Comparison of ENCODE assay signal across 6 cellular contexts in the genomic region with DNA sequence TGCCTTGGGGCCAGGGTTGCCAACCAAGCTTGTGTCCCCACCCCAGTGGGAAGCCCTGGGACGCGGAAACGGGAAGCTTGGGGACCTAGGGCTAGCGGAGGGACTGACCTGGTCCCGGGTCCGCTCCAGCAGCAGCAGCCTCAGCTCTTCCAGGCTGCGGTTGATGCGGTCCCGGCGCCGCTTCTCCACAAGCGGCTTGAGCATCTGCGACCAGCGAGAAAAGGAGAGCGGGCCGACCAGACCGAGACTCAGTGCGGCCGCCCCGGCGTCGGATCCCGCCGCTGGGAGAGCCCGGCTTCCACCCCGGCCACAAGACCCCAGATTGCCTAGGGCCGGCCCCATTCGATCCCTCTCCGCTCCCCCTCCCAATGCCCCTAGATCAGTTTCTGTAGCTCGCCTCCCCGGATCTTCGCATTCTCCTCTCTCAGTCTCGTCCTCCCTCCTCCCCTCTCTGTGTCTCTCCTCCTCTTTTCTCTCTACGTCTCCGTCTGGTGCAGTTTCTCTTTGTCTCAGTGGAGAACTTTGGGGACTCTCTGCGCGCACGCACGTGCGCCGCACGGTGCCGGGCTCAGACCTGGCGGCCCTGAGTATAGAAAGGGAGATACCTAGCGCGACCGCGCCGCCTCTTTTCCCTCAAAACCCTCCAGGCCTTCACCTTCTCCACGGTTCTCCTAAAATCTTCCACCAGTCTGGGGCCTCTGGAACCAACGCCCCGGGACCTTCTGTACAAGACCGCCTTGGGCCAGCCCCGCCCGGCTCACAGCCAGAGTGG. TPM values are rescaled to one million over a fixed set of nuclear protein-coding genes. Genes with fewer than 3 reads are reported as not detected.
A peak's percentile ranks its signal among the peaks of the same experiment; 100 is the strongest.
DNase-seq lines count a peak whose midpoint lies in the region; ATAC-seq and TF ChIP-seq lines count a peak whose summit lies in the region.

No MANE protein-coding gene starts in this region.

- WGBS in body of pancreas, 2 donors, result 2 to 5% methylated on average over 37 to 55 of the region's 55 CpGs

- peaks cover 28% of the 10 kb centered on the region for H4K20me1 ChIP-seq in neural progenitor cell (ENCODE audit: low read depth)

- peaks cover 82% of the 10 kb centered on the region for H3K27me3 Mint-ChIP-seq in neural progenitor cell (ENCODE audit: insufficient read depth, low read depth)

- H2AFZ ChIP-seq in neural progenitor cell (replicated peaks), result peak overlapping the region; percentile 71

- no peak for ATAC-seq in body of pancreas
- no peak for ATAC-seq in HG02759 (IDR thresholded peaks at IDR 0.05; ENCODE audit: unreplicated experiment)

- peaks cover 50% of the 10 kb centered on the region for H3K4me1 Mint-ChIP-seq in neural progenitor cell

- H3K4me3 Mint-ChIP-seq in neural progenitor cell, result peak overlapping the region; percentile 91

- H3K36me3 ChIP-seq in body of pancreas (replicated peaks in 1 of 2; ENCODE audit: insufficient read depth in 1 of 2, low read depth in 2 of 2) (no peaks in the 10 kb centered on the region), neural progenitor cell (no peaks in the 10 kb centered on the region)

- TF ChIP-seq CTCF in body of pancreas (IDR thresholded peaks at IDR 0.05) (no peak), neural progenitor cell (IDR thresholded peaks at IDR 0.05) (no peak)

- H3K4me3 ChIP-seq in body of pancreas (no peak overlapping the region), neural progenitor cell (peak overlapping the region; percentile 75)

- peak; percentile 62 for DNase-seq in NCI-H748 (lab: John Stamatoyannopoulos, UW; ENCODE audit: unreplicated experiment)
- DNase-seq in NCI-H748 treated with DMSO at 0.1 percent for 48 hours (lab: John Stamatoyannopoulos, UW), result no peak
- peak in 3 of 4 donors; percentile 17 to 34 (median 30) for DNase-seq in body of pancreas
- DNase-seq in neural progenitor cell (ENCODE audit: low spot score), result peak; percentile 59
- no peak for DNase-seq in COLO829 (ENCODE audit: low spot score)

- H3K9me3 Mint-ChIP-seq in neural progenitor cell, result peaks cover 24% of the 10 kb centered on the region

- H3K4me1 ChIP-seq in body of pancreas, result peaks cover 78% of the 10 kb centered on the region
- H3K4me1 ChIP-seq in neural progenitor cell, result peaks cover 14% of the 10 kb centered on the region

- H3K36me3 Mint-ChIP-seq in neural progenitor cell, result peaks cover 7% of the 10 kb centered on the region

- H3K9ac ChIP-seq in neural progenitor cell, result no peak overlapping the region

- H3K9me3 ChIP-seq in body of pancreas (no peaks in the 10 kb centered on the region), neural progenitor cell (ENCODE audit: low read depth) (no peaks in the 10 kb centered on the region)

- no peak for TF ChIP-seq POLR2A in body of pancreas (IDR thresholded peaks at IDR 0.05)

- H3K27ac ChIP-seq in body of pancreas, result no peak overlapping the region
- H3K27ac ChIP-seq in neural progenitor cell, result no peak overlapping the region

- no peaks in the 10 kb centered on the region for H3K79me2 ChIP-seq in neural progenitor cell (ENCODE audit: low read depth)

- no peak overlapping the region for H3K27ac Mint-ChIP-seq in neural progenitor cell

- H3F3A ChIP-seq in neural progenitor cell (ENCODE audit: low read depth), result peaks cover 81% of the 10 kb centered on the region

- intact Hi-C loops in body of pancreas (cut with DNase I), result no loop called here

- H3K4me2 ChIP-seq in neural progenitor cell, result peak overlapping the region; percentile 90

- H3K27me3 ChIP-seq in body of pancreas (peaks cover 0 to 29% of the 10 kb centered on the region in 2 donors), neural progenitor cell (peaks cover 64% of the 10 kb centered on the region)

RNA-seq across cellular contexts. Expression of a gene that starts 0.8 kb away (rescaled TPM):
- not detected for total RNA-seq in body of pancreas
- 2.0 TPM in 1 of 2 replicates, not detected in the other for total RNA-seq in neural progenitor cell (ENCODE audit: low replicate concordance)

RNA-seq across cellular contexts. Expression of a gene that starts 4.8 kb away (rescaled TPM):
- total RNA-seq in body of pancreas (not detected), neural progenitor cell (ENCODE audit: low replicate concordance) (not detected in 2 replicates)

RNA-seq across cellular contexts. Expression of a gene that starts 29.1 kb away (rescaled TPM):
- total RNA-seq in body of pancreas, result 10 to 100 TPM; 27.5 to 78.8 TPM
- total RNA-seq in neural progenitor cell (ENCODE audit: low replicate concordance), result 3.2 and 11.4 TPM in 2 replicates

RNA-seq across cellular contexts. Expression of a gene that starts 35.6 kb away (rescaled TPM):
- total RNA-seq in body of pancreas (not detected), neural progenitor cell (ENCODE audit: low replicate concordance) (0.28 TPM in 1 of 2 replicates, not detected in the other)

RNA-seq across cellular contexts. Expression of a gene that starts 39.6 kb away (rescaled TPM):
- total RNA-seq in body of pancreas, result 10 to 100 TPM; 16.3 to 26.4 TPM
- 9.4 and 11.7 TPM in 2 replicates for total RNA-seq in neural progenitor cell (ENCODE audit: low replicate concordance)

Comparison
In these comparisons a context has a peak if more than half of its experiments do, and no peak if none do; other contexts are left out.
1. DNase-seq: peak in NCI-H748 (single experiment), body of pancreas (3 of 4) and neural progenitor cell (single experiment); none in NCI-H748 treated with DMSO at 0.1 percent for 48 hours (single experiment) and COLO829 (single experiment).